12 cellular contexts compared by ENCODE assay signal in genomic region chr15:89492111-89492641, GRCh38.
DNase-seq lines count a peak whose midpoint lies in the region; TF ChIP-seq lines count a peak whose summit lies in the region.
"Had no signal": no experiment of that assay in that cellular context is flagged by ENCODE, and none has a peak within 500 bp of the region (broad histone marks: within the 10 kb centered on the region; RNA-seq: fewer than 3 reads in every experiment).

No MANE protein-coding gene starts in this region.

- CTCF ChIA-PET in HEK293 (lab: Yijun Ruan, JAX) = interaction anchor here (0.5 to 2.8 kb wide), 25 partner anchors 9 to 1438 kb away, joined by 3 to 28 read pairs (median 4); no protein-coding TSS in a partner anchor

- no peak overlapping the region for H3K4me3 ChIP-seq in HEK293 (ENCODE audit: low read depth, low read length)
- H3K4me3 ChIP-seq: skin epidermis, thoracic aorta had no signal

- POLR2A ChIA-PET in HEK293 (lab: Yijun Ruan, JAX) = interaction anchor here (1.0 kb wide), 1 partner anchor 83 kb away, joined by 6 read pairs; the partner anchor contains the start of gene TICRR

- H3K9me3 ChIP-seq in HEK293 (ENCODE audit: control insufficient read depth, insufficient read depth, low read depth, low read length) = no peaks in the 10 kb centered on the region
- H3K9me3 ChIP-seq: thoracic aorta had no signal

- H3K4me1 ChIP-seq in HEK293 (ENCODE audit: control insufficient read depth, insufficient read depth, low read length) = no peaks in the 10 kb centered on the region

- DNase-seq in DMS 273 (lab: John Stamatoyannopoulos, UW; ENCODE audit: unreplicated experiment) (peak; percentile 52), DMS 273 treated with DMSO at 0.1 percent for 48 hours (lab: John Stamatoyannopoulos, UW) (no peak), UCSD-AML1 (lab: John Stamatoyannopoulos, UW; ENCODE audit: unreplicated experiment) (peak; percentile 31), left kidney (ENCODE audit: low read depth, low spot score) (peak; percentile 32), C1 segment of cervical spinal cord (lab: John Stamatoyannopoulos, UW) (no peak), RKO (ENCODE audit: low spot score) (no peak), AG20443 (ENCODE audit: low spot score) (no peak)
- DNase-seq: amygdala, immature natural killer cell had no signal

- no peaks in the 10 kb centered on the region for H3K36me3 ChIP-seq in HEK293 (ENCODE audit: control insufficient read depth in 2 of 2, insufficient read depth in 1 of 2, low read length in 2 of 2)
- H3K36me3 ChIP-seq: thoracic aorta had no signal

- TF ChIP-seq CTCF in HEK293 (tag by site-specific recombination; IDR thresholded peaks at IDR 0.05) = peak; percentile 79

- H3K27ac ChIP-seq in HEK293 (ENCODE audit: extremely low read depth, low read depth, low read length) = no peak overlapping the region
- H3K27ac ChIP-seq: skin epidermis, thoracic aorta had no signal

TF ChIP-seq in HEK293, 187 proteins besides CTCF, POLR2A, EP300 and RAD21:
- no peak for TF ChIP-seq ZNF48 (tag by site-specific recombination; IDR thresholded peaks at IDR 0.05)
- TF ChIP-seq ELK4 (IDR thresholded peaks at IDR 0.05; ENCODE audit: borderline replicate concordance, low read depth, low read length) = no peak
- no peak for TF ChIP-seq ZNF112 (tag by site-specific recombination; IDR thresholded peaks at IDR 0.05)
- no peak for TF ChIP-seq ZNF362 (tag by site-specific recombination; IDR thresholded peaks at IDR 0.05)
- peak; percentile 30; the same call in 1 of the 2 replicates for TF ChIP-seq GLIS2 (tag by site-specific recombination; IDR thresholded peaks at IDR 0.05)
- TF ChIP-seq ATF2 (tag by site-specific recombination; IDR thresholded peaks at IDR 0.05; ENCODE audit: low read depth) = no peak
- no peak for TF ChIP-seq ZNF664 (tag by site-specific recombination; IDR thresholded peaks at IDR 0.05)
- no peak for TF ChIP-seq PRDM10 (tag by site-specific recombination; IDR thresholded peaks at IDR 0.05)
- no peak for TF ChIP-seq ZNF600 (tag by site-specific recombination; IDR thresholded peaks at IDR 0.05)
- TF ChIP-seq YY1 (tag by site-specific recombination; IDR thresholded peaks at IDR 0.05) = no peak
- TF ChIP-seq PATZ1 (tag by site-specific recombination; IDR thresholded peaks at IDR 0.05) = peak; percentile 59
- TF ChIP-seq BCL11A (tag by site-specific recombination; IDR thresholded peaks at IDR 0.05; ENCODE audit: low read depth) = no peak
- TF ChIP-seq HIC1 (tag by site-specific recombination; IDR thresholded peaks at IDR 0.05) = no peak
- no peak for TF ChIP-seq EGR2 (tag by site-specific recombination; IDR thresholded peaks at IDR 0.05; ENCODE audit: low read depth)
- TF ChIP-seq ZNF292 (tag by site-specific recombination; IDR thresholded peaks at IDR 0.05; ENCODE audit: borderline replicate concordance, low read depth) = no peak
- TF ChIP-seq ZNF132 (tag by site-specific recombination; IDR thresholded peaks at IDR 0.05; ENCODE audit: borderline replicate concordance) = no peak
- no peak for TF ChIP-seq ZNF792 (tag by site-specific recombination; IDR thresholded peaks at IDR 0.05)
TF ChIP-seq in HEK293: peak in this region for 2.

Comparison
In these comparisons a context has a peak if more than half of its experiments do, and no peak if none do; other contexts are left out.
1. DNase-seq: peak in DMS 273 (single experiment), UCSD-AML1 (single experiment) and left kidney (single experiment); none in DMS 273 treated with DMSO at 0.1 percent for 48 hours (single experiment), C1 segment of cervical spinal cord (0 of 14), RKO (single experiment) and AG20443 (single experiment).